Comparison of ENCODE assay signal across 2 cellular contexts in the genomic region with DNA sequence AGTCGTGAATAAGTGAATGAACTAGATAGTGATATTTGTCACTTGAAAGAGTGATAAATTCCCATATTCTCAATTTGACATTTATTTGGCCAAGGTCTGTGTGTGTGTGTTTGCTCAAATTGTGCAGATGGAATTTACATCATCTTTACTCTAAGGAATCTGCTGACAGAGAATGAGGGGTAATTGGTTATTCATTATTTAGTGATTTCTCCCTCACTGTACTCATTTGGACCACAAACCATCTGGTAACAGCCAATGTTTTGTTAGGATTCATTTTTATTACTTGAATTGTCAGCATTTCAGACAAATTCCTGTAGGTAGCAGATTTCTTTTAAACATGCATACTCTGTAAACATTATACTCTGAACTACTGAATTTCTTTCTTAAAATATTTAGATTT.
A peak's percentile ranks its signal among the peaks of the same experiment; 100 is the strongest.
TF ChIP-seq lines count a peak whose summit lies in the region.

No MANE protein-coding gene starts in this region.

TF ChIP-seq in IMR-90, 13 proteins besides CTCF, POLR2A, EP300 and RAD21:
- TF ChIP-seq BHLHE40 (IDR thresholded peaks at IDR 0.05; ENCODE audit: low read depth, low read length): no peak
- no peak for TF ChIP-seq CHD1 (IDR thresholded peaks at IDR 0.05; ENCODE audit: low read depth, low read length)
- TF ChIP-seq SMC3 (IDR thresholded peaks at IDR 0.05; ENCODE audit: low read depth, low read length): no peak
- TF ChIP-seq MAFK (IDR thresholded peaks at IDR 0.05; ENCODE audit: low read depth, low read length): no peak
- TF ChIP-seq CEBPB (IDR thresholded peaks at IDR 0.05; ENCODE audit: low read depth, low read length): no peak

TF ChIP-seq in neural cell, 6 proteins besides CTCF, POLR2A, EP300 and RAD21:
- TF ChIP-seq, protein P1, sequence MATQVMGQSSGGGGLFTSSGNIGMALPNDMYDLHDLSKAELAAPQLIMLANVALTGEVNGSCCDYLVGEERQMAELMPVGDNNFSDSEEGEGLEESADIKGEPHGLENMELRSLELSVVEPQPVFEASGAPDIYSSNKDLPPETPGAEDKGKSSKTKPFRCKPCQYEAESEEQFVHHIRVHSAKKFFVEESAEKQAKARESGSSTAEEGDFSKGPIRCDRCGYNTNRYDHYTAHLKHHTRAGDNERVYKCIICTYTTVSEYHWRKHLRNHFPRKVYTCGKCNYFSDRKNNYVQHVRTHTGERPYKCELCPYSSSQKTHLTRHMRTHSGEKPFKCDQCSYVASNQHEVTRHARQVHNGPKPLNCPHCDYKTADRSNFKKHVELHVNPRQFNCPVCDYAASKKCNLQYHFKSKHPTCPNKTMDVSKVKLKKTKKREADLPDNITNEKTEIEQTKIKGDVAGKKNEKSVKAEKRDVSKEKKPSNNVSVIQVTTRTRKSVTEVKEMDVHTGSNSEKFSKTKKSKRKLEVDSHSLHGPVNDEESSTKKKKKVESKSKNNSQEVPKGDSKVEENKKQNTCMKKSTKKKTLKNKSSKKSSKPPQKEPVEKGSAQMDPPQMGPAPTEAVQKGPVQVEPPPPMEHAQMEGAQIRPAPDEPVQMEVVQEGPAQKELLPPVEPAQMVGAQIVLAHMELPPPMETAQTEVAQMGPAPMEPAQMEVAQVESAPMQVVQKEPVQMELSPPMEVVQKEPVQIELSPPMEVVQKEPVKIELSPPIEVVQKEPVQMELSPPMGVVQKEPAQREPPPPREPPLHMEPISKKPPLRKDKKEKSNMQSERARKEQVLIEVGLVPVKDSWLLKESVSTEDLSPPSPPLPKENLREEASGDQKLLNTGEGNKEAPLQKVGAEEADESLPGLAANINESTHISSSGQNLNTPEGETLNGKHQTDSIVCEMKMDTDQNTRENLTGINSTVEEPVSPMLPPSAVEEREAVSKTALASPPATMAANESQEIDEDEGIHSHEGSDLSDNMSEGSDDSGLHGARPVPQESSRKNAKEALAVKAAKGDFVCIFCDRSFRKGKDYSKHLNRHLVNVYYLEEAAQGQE (IDR thresholded peaks at IDR 0.05; ENCODE audit: borderline replicate concordance): peak; percentile 4
- TF ChIP-seq SMC3 (conservative IDR thresholded peaks at IDR 0.05; ENCODE audit: poor library complexity): no peak
